ENCODE assay signal across 25 cellular contexts in the genomic region with DNA sequence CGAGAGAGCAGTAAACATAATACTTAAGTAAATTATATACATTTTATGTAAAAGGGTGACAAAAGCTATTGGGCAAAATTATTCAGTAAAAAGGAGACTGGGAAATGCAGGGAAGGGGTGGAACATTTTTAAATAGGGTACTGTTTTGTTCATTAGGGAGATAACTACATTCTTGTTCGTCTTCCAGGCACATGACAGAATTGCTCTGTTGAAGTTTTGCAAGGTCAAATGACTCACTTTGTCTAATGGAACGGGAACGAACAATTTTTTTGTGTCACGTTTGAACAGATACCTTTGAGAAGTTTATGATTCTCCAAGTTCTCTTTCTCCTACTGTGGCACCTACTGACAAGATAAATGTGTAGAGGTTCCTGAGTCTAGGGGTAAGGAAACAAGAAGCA.
DNase-seq lines count a peak whose midpoint lies in the region; ATAC-seq, FAIRE-seq and TF ChIP-seq lines count a peak whose summit lies in the region.
"Had no signal": no experiment of that assay in that cellular context is flagged by ENCODE, and none has a peak within 500 bp of the region (broad histone marks: within the 10 kb centered on the region; RNA-seq: fewer than 3 reads in every experiment).

No MANE protein-coding gene starts in this region.

- no peak overlapping the region for H4K5ac ChIP-seq in H1 (ENCODE audit: insufficient read length, low read depth, low read length)

- no peaks in the 10 kb centered on the region for H3K79me1 ChIP-seq in H1 (ENCODE audit: low read depth, low read length)

- CTCF ChIA-PET in H1 (lab: Charles Lee; ENCODE audit: partially characterized antibody), result no interaction called here

- H3K27me3 ChIP-seq in HUES48 (ENCODE audit: control insufficient read depth, insufficient read depth, low read length) (peaks cover 11% of the 10 kb centered on the region), H1 (replicated peaks in 1 of 4; ENCODE audit: control insufficient read depth in 3 of 4, extremely low read depth in 1 of 4, insufficient read depth in 3 of 4, low read length in 3 of 4) (peaks cover 0 to 2% (median under 1%) of the 10 kb centered on the region in 4 experiments; a peak in 2 of 7 replicates)
- H3K27me3 ChIP-seq: cardiac muscle cell, esophagus squamous epithelium had no signal

- no peak overlapping the region for H3K4ac ChIP-seq in H1 (replicated peaks; ENCODE audit: insufficient read length, low read depth, low read length)

- H3K23me2 ChIP-seq in H1 (ENCODE audit: low read depth, low read length), result no peaks in the 10 kb centered on the region

- peaks cover 0 to 2% of the 10 kb centered on the region in 2 experiments for H4K20me1 ChIP-seq in H1 (replicated peaks in 1 of 2; ENCODE audit: control insufficient read depth in 1 of 2, insufficient read depth in 2 of 2, low read length in 2 of 2)

- no peak overlapping the region for H2BK20ac ChIP-seq in H1 (ENCODE audit: low read length)

- H3K9ac ChIP-seq in HUES48 (ENCODE audit: low read depth, low read length) (no peak overlapping the region), H1 (replicated peaks in 1 of 4; ENCODE audit: extremely low read depth in 1 of 4, low read depth in 3 of 4, low read length in 3 of 4) (no peak overlapping the region)

- no peak for FAIRE-seq in H1 (lab: Jason Lieb, UNC)
- FAIRE-seq: GM12891 had no signal

- no peak overlapping the region; the same call in 1 of the 2 replicates for H3K4me3 ChIP-seq in HUES48 (ENCODE audit: low read depth, low read length)
- H3K4me3 ChIP-seq in H1 (ENCODE audit: extremely low read depth in 1 of 4, insufficient read depth in 2 of 4, low read depth in 3 of 4, low read length in 4 of 4), result peak overlapping the region in 1 of 4 experiments; percentile 31; a peak in 1 of 8 replicates
- H3K4me3 ChIP-seq: cardiac muscle cell, esophagus squamous epithelium, skin epidermis had no signal

- peaks cover 33% of the 10 kb centered on the region for H3K4me1 ChIP-seq in HUES48 (ENCODE audit: control insufficient read depth, insufficient read depth, low read length)
- peaks cover 0 to 12% (median 6%) of the 10 kb centered on the region in 4 experiments; a peak in 4 of 7 replicates for H3K4me1 ChIP-seq in H1 (replicated peaks in 1 of 4; ENCODE audit: control insufficient read depth in 3 of 4, insufficient read depth in 4 of 4, low read length in 3 of 4)
- H3K4me1 ChIP-seq: esophagus squamous epithelium had no signal

- H3K4me3 Mint-ChIP-seq in immature natural killer cell, result no peak overlapping the region
- H3K4me3 Mint-ChIP-seq: activated B cell treated with CpG ODN at 0.5 μM for 24 hours; activated CD8-positive, alpha-beta T cell treated with anti-CD3 and anti-CD28 coated beads, Interleukin-2, amount 10 ng/mL, durations not matched to agents 7 days and 5 days; activated naive CD8-positive, alpha-beta T cell; B cell; nephron; T-helper 17 cell had no signal

- H3K27ac Mint-ChIP-seq in immature natural killer cell, result no peak overlapping the region
- H3K27ac Mint-ChIP-seq: activated B cell treated with CpG ODN at 0.5 μM for 24 hours; activated CD8-positive, alpha-beta T cell treated with anti-CD3 and anti-CD28 coated beads, Interleukin-2, amount 10 ng/mL, durations not matched to agents 7 days and 5 days; activated naive CD8-positive, alpha-beta T cell; B cell; nephron; T-helper 17 cell had no signal

- no peaks in the 10 kb centered on the region for H3K36me3 ChIP-seq in HUES48 (ENCODE audit: control insufficient read depth, insufficient read depth, low read length)
- no peaks in the 10 kb centered on the region for H3K36me3 ChIP-seq in H1 (ENCODE audit: control insufficient read depth in 2 of 4, insufficient read depth in 4 of 4, low read length in 3 of 4)
- H3K36me3 ChIP-seq: cardiac muscle cell, esophagus squamous epithelium had no signal

- H3K9me3 ChIP-seq in HUES48 (ENCODE audit: control insufficient read depth, insufficient read depth, low read length) (no peaks in the 10 kb centered on the region), H1 (ENCODE audit: insufficient read depth in 2 of 2, low read depth in 1 of 2, low read length in 1 of 2) (no peaks in the 10 kb centered on the region)
- H3K9me3 ChIP-seq: esophagus squamous epithelium had no signal

- H2BK12ac ChIP-seq in H1 (ENCODE audit: low read depth, low read length), result peak overlapping the region; percentile 52; the same call in 1 of the 2 replicates

- no peaks in the 10 kb centered on the region for H3K4me1 Mint-ChIP-seq in immature natural killer cell
- H3K4me1 Mint-ChIP-seq: activated B cell treated with CpG ODN at 0.5 μM for 24 hours, B cell, nephron, T-helper 17 cell had no signal

- no peak overlapping the region; a peak in 1 of 4 replicates for H3K4me2 ChIP-seq in H1 (ENCODE audit: insufficient read depth in 1 of 2, low read depth in 2 of 2, low read length in 2 of 2)

- WGBS in H1 (ENCODE audit: extremely low coverage in 1 of 2, insufficient coverage in 1 of 2, insufficient read length in 1 of 2, insufficient replicate concordance in 2 of 2, low coverage in 1 of 2, low lambda C conversion rate in 2 of 2, missing lambda C conversion rate in 1 of 2), 2 experiments, result 57% methylated on average over 5 of the region's 5 CpGs; no CpG with 5 or more reads in 1 of the 2 experiments

- DNase-seq in COLO829 (ENCODE audit: low spot score) (peak; percentile 45), H1 (ENCODE audit: low read depth in 1 of 2, low spot score in 2 of 2) (no peak), hepatic stellate cell (ENCODE audit: low spot score) (peak; percentile 4), immature natural killer cell (no peak), NCI-H187 (lab: John Stamatoyannopoulos, UW) (no peak)
- no peak for DNase-seq in activated CD4-positive, CD25-positive, alpha-beta regulatory T cell (lab: John Stamatoyannopoulos, UW)
- DNase-seq in stimulated activated naive CD8-positive, alpha-beta T cell treated with anti-CD3 and anti-CD28 coated beads, Interleukin-15, Interleukin-2, amounts not matched to agents 100 U/mL and 50 U/mL, for 24 hours, result no peak
- DNase-seq: activated B cell treated with CpG ODN at 0.5 μM for 24 hours; activated CD8-positive, alpha-beta T cell treated with anti-CD3 and anti-CD28 coated beads, Interleukin-2, amount 10 ng/mL, durations not matched to agents 7 days and 5 days; activated T-cell treated with anti-CD3 and anti-CD28 coated beads, Interleukin-2, amount 50 U/mL, for 48 hours; effector CD8-positive, alpha-beta T cell; esophagus squamous epithelium; NCI-H1694; NCI-H446; posterior cingulate gyrus; stimulated activated CD4-positive, alpha-beta T cell treated with anti-CD3 and anti-CD28 coated beads, Interleukin-4, amount 100 ng/mL, for 24 hours; substantia nigra; T-helper 17 cell had no signal

- peak overlapping the region; percentile 77 for H3K27ac ChIP-seq in HUES48 (ENCODE audit: low read depth, low read length)
- H3K27ac ChIP-seq in H1 (ENCODE audit: low read depth, low read length), result no peak overlapping the region
- H3K27ac ChIP-seq: cardiac muscle cell, esophagus squamous epithelium, skin epidermis had no signal

- no peak overlapping the region for H2BK120ac ChIP-seq in H1 (replicated peaks; ENCODE audit: low read depth, low read length)

- no peak for TF ChIP-seq RAD21 in H1 (IDR thresholded peaks at IDR 0.05 in 1 of 2, conservative IDR thresholded peaks at IDR 0.05 in 1 of 2; ENCODE audit: low read depth in 2 of 2, low read length in 2 of 2)

- TF ChIP-seq CTCF in H1 (IDR thresholded peaks at IDR 0.05; ENCODE audit: control extremely low read depth in 1 of 3, insufficient read depth in 1 of 3, low read depth in 1 of 3, low read length in 3 of 3), result no peak

- H4K91ac ChIP-seq in H1 (replicated peaks; ENCODE audit: insufficient read length, low read length), result no peak overlapping the region

- no peak overlapping the region for H3K14ac ChIP-seq in H1 (ENCODE audit: insufficient read length)

- no peaks in the 10 kb centered on the region for H3K36me3 Mint-ChIP-seq in immature natural killer cell
- H3K36me3 Mint-ChIP-seq: activated naive CD8-positive, alpha-beta T cell had no signal

- H2AK5ac ChIP-seq in H1 (ENCODE audit: low read depth, low read length), result no peak overlapping the region

- H2AFZ ChIP-seq in H1 (ENCODE audit: low read length), result no peak overlapping the region

- H2BK15ac ChIP-seq in H1 (ENCODE audit: low read length), result no peak overlapping the region

- peaks cover 4 to 24% (median 6%) of the 10 kb centered on the region in 6 donors for H3K9me3 Mint-ChIP-seq in immature natural killer cell
- H3K9me3 Mint-ChIP-seq: nephron had no signal

- no peak overlapping the region for H3K56ac ChIP-seq in H1 (replicated peaks; ENCODE audit: insufficient read length, low read depth, low read length)

- no peak for TF ChIP-seq EP300 in H1 (IDR thresholded peaks at IDR 0.05; ENCODE audit: borderline replicate concordance in 1 of 2, low read depth in 2 of 2, low read length in 2 of 2)

- no peak overlapping the region for H2BK5ac ChIP-seq in H1 (ENCODE audit: low read depth, low read length)

- no peaks in the 10 kb centered on the region for H3K27me3 Mint-ChIP-seq in immature natural killer cell (ENCODE audit: low read depth in 3 of 3)
- H3K27me3 Mint-ChIP-seq: activated B cell treated with CpG ODN at 0.5 μM for 24 hours; activated naive CD8-positive, alpha-beta T cell; B cell; T-helper 17 cell had no signal

- no peak for ATAC-seq in stimulated activated naive CD8-positive, alpha-beta T cell treated with anti-CD3 and anti-CD28 coated beads, Interleukin-15, Interleukin-2, amounts not matched to agents 100 U/mL and 50 U/mL, for 24 hours
- ATAC-seq: activated CD8-positive, alpha-beta T cell treated with anti-CD3 and anti-CD28 coated beads, Interleukin-2, amount 10 ng/mL, durations not matched to agents 7 days and 5 days; T-helper 17 cell had no signal

- H3K18ac ChIP-seq in H1 (ENCODE audit: extremely low read depth, low read length), result no peak overlapping the region

- no peaks in the 10 kb centered on the region for H3K79me2 ChIP-seq in H1 (ENCODE audit: control insufficient read depth in 1 of 2, insufficient read depth in 2 of 2, low read length in 2 of 2)

- POLR2A ChIA-PET in H1 (lab: Charles Lee; ENCODE audit: partially characterized antibody), result no interaction called here

- H4K8ac ChIP-seq in H1 (ENCODE audit: extremely low read depth, insufficient read depth, low read length), result no peak overlapping the region

- no peak for TF ChIP-seq POLR2A in H1 (IDR thresholded peaks at IDR 0.05; ENCODE audit: control extremely low read depth in 1 of 2, low read depth in 2 of 2, low read length in 2 of 2)

- no peak overlapping the region for H3K23ac ChIP-seq in H1 (ENCODE audit: insufficient read length)

TF ChIP-seq in H1, 55 proteins besides CTCF, POLR2A, EP300 and RAD21 (continues in another document):
- TF ChIP-seq MAFK (IDR thresholded peaks at IDR 0.05; ENCODE audit: low read depth, low read length) (no peak), CHD2 (IDR thresholded peaks at IDR 0.05; ENCODE audit: low read length) (no peak), POU5F1 (IDR thresholded peaks at IDR 0.05; ENCODE audit: low read depth, low read length) (no peak), JUND (IDR thresholded peaks at IDR 0.05; ENCODE audit: low read length) (no peak), RBBP5 (IDR thresholded peaks at IDR 0.05; ENCODE audit: borderline replicate concordance, low read depth, low read length) (no peak), SP2 (IDR thresholded peaks at IDR 0.05; ENCODE audit: low read length) (no peak), BACH1 (IDR thresholded peaks at IDR 0.05; ENCODE audit: low read length) (no peak), HDAC6 (IDR thresholded peaks at IDR 0.05; ENCODE audit: low read depth, low read length) (no peak)

Comparison
In these comparisons a context has a peak if more than half of its experiments do, and no peak if none do; other contexts are left out.
1. DNase-seq: peak in COLO829 (single experiment) and hepatic stellate cell (single experiment); none in H1 (0 of 2), immature natural killer cell (0 of 3), NCI-H187 (0 of 2), activated CD4-positive, CD25-positive, alpha-beta regulatory T cell (0 of 4) and stimulated activated naive CD8-positive, alpha-beta T cell treated with anti-CD3 and anti-CD28 coated beads, Interleukin-15, Interleukin-2, amounts not matched to agents 100 U/mL and 50 U/mL, for 24 hours (single experiment).